ENCODE assay signal across 2 cellular contexts in genomic region chr6:56863366-56863765, GRCh38.
TF ChIP-seq lines count a peak whose summit lies in the region.

No MANE protein-coding gene starts in this region.

TF ChIP-seq in IMR-90, 13 proteins besides CTCF, POLR2A, EP300 and RAD21:
- no peak for TF ChIP-seq SMC3 (IDR thresholded peaks at IDR 0.05; ENCODE audit: low read depth, low read length)
- peak; percentile 20; the same call in 1 of the 2 replicates for TF ChIP-seq MAZ (IDR thresholded peaks at IDR 0.05; ENCODE audit: borderline replicate concordance, low read depth, low read length)
- peak; percentile 28 for TF ChIP-seq RCOR1 (IDR thresholded peaks at IDR 0.05; ENCODE audit: insufficient replicate concordance, low read length)
- TF ChIP-seq MAFK (IDR thresholded peaks at IDR 0.05; ENCODE audit: low read depth, low read length): peak; percentile 25; the same call in 1 of the 2 replicates
- no peak for TF ChIP-seq ELK1 (IDR thresholded peaks at IDR 0.05; ENCODE audit: borderline replicate concordance, low read depth, low read length)
- TF ChIP-seq NFE2L2 (IDR thresholded peaks at IDR 0.05; ENCODE audit: low read depth, low read length): peak; percentile 13; the same call in 1 of the 2 replicates
- TF ChIP-seq FOS (IDR thresholded peaks at IDR 0.05; ENCODE audit: low read depth, low read length): no peak; the same call in 1 of the 2 replicates

TF ChIP-seq in GM12878, 131 proteins besides CTCF, POLR2A, EP300 and RAD21:
- TF ChIP-seq CHD4 (IDR thresholded peaks at IDR 0.05) (no peak), GABPA (IDR thresholded peaks at IDR 0.05; ENCODE audit: low read depth) (no peak), RELA (IDR thresholded peaks at IDR 0.05; ENCODE audit: borderline replicate concordance, partially characterized antibody) (no peak), JUND (IDR thresholded peaks at IDR 0.05; ENCODE audit: low read depth, low read length) (no peak), NR2C1 (IDR thresholded peaks at IDR 0.05) (no peak), NR2F1 (conservative IDR thresholded peaks at IDR 0.05) (peak; percentile 58), TAF1 (IDR thresholded peaks at IDR 0.05; ENCODE audit: borderline replicate concordance, low read depth, low read length) (no peak)
